In genomic region chr1:44031051-44031899, GRCh38 we compare ENCODE assay signal across 8 cellular contexts. TPM values are rescaled to one million over a fixed set of nuclear protein-coding genes. Genes with fewer than 3 reads are reported as not detected.
A peak's percentile ranks its signal among the peaks of the same experiment; 100 is the strongest.
DNase-seq lines count a peak whose midpoint lies in the region; ATAC-seq and TF ChIP-seq lines count a peak whose summit lies in the region.

SLC6A9 (minus strand) TSS chr1:44031462; CDS start chr1:44024277, 7,185 bp downstream.

- intact Hi-C loops in CD8-positive, alpha-beta T cell (cut with DNase I, micrococcal nuclease) = loop anchor here (2.0 to 10.0 kb wide), 3 partner anchors 56 to 856 kb away; partner anchors contain the start of genes ATP6V0B (in 1 of the 2), CFAP57 (in 1 of the 2), EBNA1BP2 (in 1 of the 2) and ERI3 (in 1 of the 2)
- intact Hi-C loops in dorsolateral prefrontal cortex (cut with DNase I) = loop anchor here (2.0 to 10.0 kb wide), 6 partner anchors 18 to 806 kb away; partner anchors contain the start of genes HYI (in 1 of the 2) and IPO13 (in 1 of the 2)

- H3K9me3 ChIP-seq in CD8-positive, alpha-beta T cell (ENCODE audit: low read length) = no peaks in the 10 kb centered on the region

- DNase-seq in CD8-positive, alpha-beta T cell = peak in 6 of 7 experiments; percentile 5 to 73 (median 36)
- DNase-seq in LoVo (ENCODE audit: low spot score) = peak; percentile 11
- DNase-seq in activated CD4-positive, alpha-beta T cell treated with anti-CD3 and anti-CD28 coated beads, Interleukin-2, amount 50 U/mL, for 1 hour = peak; percentile 45
- peak in 1 of 10 donors; percentile 47 for DNase-seq in dorsolateral prefrontal cortex
- DNase-seq in memory B cell (ENCODE audit: low spot score in 2 of 2) = peak; percentile 39 to 44
- peak; percentile 20 to 22 for DNase-seq in stimulated activated CD8-positive, alpha-beta memory T cell treated with anti-CD3 and anti-CD28 coated beads, Interleukin-2, amount 100 ng/mL, for 48 hours (ENCODE audit: low read depth in 2 of 2)
- no peak for DNase-seq in SHP77 (lab: John Stamatoyannopoulos, UW)
- DNase-seq in HK-2 (ENCODE audit: unreplicated experiment) = no peak

- H3K27ac Mint-ChIP-seq in CD8-positive, alpha-beta T cell = peak within 1 kb of the TSS; percentile 73
- peak within 1 kb of the TSS; percentile 67 for H3K27ac Mint-ChIP-seq in memory B cell

- no peaks in the 10 kb centered on the region for H3K27me3 ChIP-seq in CD8-positive, alpha-beta T cell (ENCODE audit: insufficient read depth, low read length)
- no peaks in the 10 kb centered on the region for H3K27me3 ChIP-seq in dorsolateral prefrontal cortex

- peak; percentile 13 for ATAC-seq in CD8-positive, alpha-beta T cell
- ATAC-seq in memory B cell (ENCODE audit: low read depth) = peak; percentile 3

- no peak within 1 kb of the TSS for H3K27ac ChIP-seq in CD8-positive, alpha-beta T cell (ENCODE audit: low read depth, low read length)
- peak within 1 kb of the TSS; percentile 80 to 99 (median 96) for H3K27ac ChIP-seq in dorsolateral prefrontal cortex

- POLR2A ChIA-PET in CD8-positive, alpha-beta T cell (lab: Charles Lee) = interaction anchor here (1.2 kb wide), 1 partner anchor 182 kb away, joined by 3 read pairs; the partner anchor contains the start of gene DMAP1

- H3K36me3 ChIP-seq in CD8-positive, alpha-beta T cell (ENCODE audit: insufficient read depth, low read length) = no peaks in the 10 kb centered on the region

- H3K4me1 Mint-ChIP-seq in CD8-positive, alpha-beta T cell (ENCODE audit: low read depth) = peaks cover 20% of the 10 kb centered on the region
- peaks cover 18% of the 10 kb centered on the region for H3K4me1 Mint-ChIP-seq in memory B cell

- CTCF ChIA-PET in CD8-positive, alpha-beta T cell (lab: Charles Lee) = interaction anchor here (0.7 to 18.6 kb wide), 2 partner anchors 28 to 266 kb away, joined by 3 to 337 read pairs; no protein-coding TSS in a partner anchor

- H3K4me3 ChIP-seq in CD8-positive, alpha-beta T cell (ENCODE audit: low read depth, low read length) = peak within 1 kb of the TSS; percentile 64
- peak within 1 kb of the TSS; percentile 56 to 99 (median 88) for H3K4me3 ChIP-seq in dorsolateral prefrontal cortex

- no peak for TF ChIP-seq CTCF in CD8-positive, alpha-beta T cell (IDR thresholded peaks at IDR 0.05)
- TF ChIP-seq CTCF in dorsolateral prefrontal cortex (IDR thresholded peaks at IDR 0.05 in 54 of 56, conservative IDR thresholded peaks at IDR 0.05 in 2 of 56; ENCODE audit: low read depth in 1 of 56, partially characterized antibody in 56 of 56) = peak in 4 of 56 donors; percentile 4 to 10 (median 8)

- peak within 1 kb of the TSS; percentile 85 for H3K4me3 Mint-ChIP-seq in CD8-positive, alpha-beta T cell
- H3K4me3 Mint-ChIP-seq in memory B cell = peak within 1 kb of the TSS; percentile 86

- no peaks in the 10 kb centered on the region for H3K9me3 Mint-ChIP-seq in CD8-positive, alpha-beta T cell
- H3K9me3 Mint-ChIP-seq in memory B cell = no peaks in the 10 kb centered on the region

- H3K36me3 Mint-ChIP-seq in CD8-positive, alpha-beta T cell = no peaks in the 10 kb centered on the region
- no peaks in the 10 kb centered on the region for H3K36me3 Mint-ChIP-seq in memory B cell

- peaks cover 12% of the 10 kb centered on the region for H3K4me1 ChIP-seq in CD8-positive, alpha-beta T cell (ENCODE audit: insufficient read depth, low read length)

- no peaks in the 10 kb centered on the region for H3K27me3 Mint-ChIP-seq in CD8-positive, alpha-beta T cell (ENCODE audit: low read depth)
- no peaks in the 10 kb centered on the region for H3K27me3 Mint-ChIP-seq in memory B cell

RNA-seq across cellular contexts. Expression of gene SLC6A9, which starts in this region (rescaled TPM):
- not detected for total RNA-seq in CD8-positive, alpha-beta T cell
- total RNA-seq in dorsolateral prefrontal cortex = 10 to 100 TPM; 10.7 to 88.7 (median 26.9) TPM

Comparison
In these comparisons a context has a peak if more than half of its experiments do, and no peak if none do; other contexts are left out.
1. RNA of gene SLC6A9 (total RNA-seq): 10.7 to 88.7 TPM in dorsolateral prefrontal cortex; not detected in CD8-positive, alpha-beta T cell; every median in the first group is over 10 times any median in the second.
2. Peak in DNase-seq, ATAC-seq and H3K4me3 ChIP-seq in CD8-positive, alpha-beta T cell; RNA of the gene not detected or under 1 TPM.
3. DNase-seq: peak in LoVo (single experiment), activated CD4-positive, alpha-beta T cell treated with anti-CD3 and anti-CD28 coated beads, Interleukin-2, amount 50 U/mL, for 1 hour (single experiment), memory B cell (2 of 2) and stimulated activated CD8-positive, alpha-beta memory T cell treated with anti-CD3 and anti-CD28 coated beads, Interleukin-2, amount 100 ng/mL, for 48 hours (2 of 2); none in SHP77 (0 of 2) and HK-2 (single experiment).